ENCODE assay signal across 26 cellular contexts in the genomic region with DNA sequence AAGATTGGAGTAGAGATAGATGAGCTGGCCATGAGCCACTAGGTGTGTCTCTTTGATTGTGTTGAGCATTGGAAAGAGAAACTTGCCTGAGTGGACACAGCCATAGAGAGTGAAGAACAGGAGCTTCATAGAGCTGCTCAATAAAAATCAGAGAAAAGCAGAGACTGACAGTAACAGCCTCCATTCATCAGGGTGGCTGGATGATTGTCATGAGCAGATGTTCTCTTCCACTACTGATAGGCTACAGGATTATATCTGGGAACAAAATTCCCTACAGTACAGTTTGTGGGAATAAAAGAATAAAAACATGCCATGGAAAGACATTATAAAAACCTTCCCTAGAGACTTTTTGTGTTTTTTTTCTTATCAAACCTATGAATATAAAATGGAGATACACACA.
"Had no signal": no experiment of that assay in that cellular context is flagged by ENCODE, and none has a peak within 500 bp of the region (broad histone marks: within the 10 kb centered on the region; RNA-seq: fewer than 3 reads in every experiment).

No MANE protein-coding gene starts in this region.

- H3K4me3 ChIP-seq: left lung, lung, pancreas, prostate gland, spleen, suprapubic skin, thoracic aorta, tibial artery, upper lobe of right lung had no signal

- H3K36me3 Mint-ChIP-seq: natural killer cell treated with Interleukin-12 subunit alpha and Interleukin-12 subunit beta and Interleukin-15 and Interleukin-18, amount 100 ng/mL, for 72 hours; stimulated activated effector memory CD8-positive, alpha-beta T cell treated with anti-CD3 and anti-CD28 coated beads, Interleukin-12 subunit alpha, Interleukin-12 subunit beta, amount 100 ng/mL, for 72 hours had no signal

- H3K9me3 Mint-ChIP-seq: natural killer cell treated with Interleukin-12 subunit alpha and Interleukin-12 subunit beta and Interleukin-15 and Interleukin-18, amount 100 ng/mL, for 72 hours; stimulated activated effector memory CD8-positive, alpha-beta T cell treated with anti-CD3 and anti-CD28 coated beads, Interleukin-12 subunit alpha, Interleukin-12 subunit beta, amount 100 ng/mL, for 72 hours; stimulated activated naive CD8-positive, alpha-beta T cell treated with anti-CD3 and anti-CD28 coated beads, Interleukin-15, Interleukin-2, amounts not matched to agents 100 ng/mL and 50 ng/mL, for 24 hours had no signal

- DNase-seq: head of caudate nucleus; hippocampal formation; kidney glomerular epithelial cell; left cardiac atrium; left lung; mesendoderm; naive thymus-derived CD4-positive, alpha-beta T cell; nucleus accumbens; pancreas; posterior cingulate gyrus; right cardiac atrium; small intestine; spleen; stimulated activated CD4-positive, alpha-beta T cell treated with anti-CD3 and anti-CD28 coated beads, Interleukin-4, amount 100 ng/mL, for 24 hours; stimulated activated naive CD4-positive, alpha-beta T cell; tibial artery; trophoblast cell; upper lobe of right lung had no signal

- H3K4me3 Mint-ChIP-seq: naive thymus-derived CD4-positive, alpha-beta T cell; natural killer cell treated with Interleukin-12 subunit alpha and Interleukin-12 subunit beta and Interleukin-15 and Interleukin-18, amount 100 ng/mL, for 72 hours; stimulated activated effector memory CD8-positive, alpha-beta T cell treated with anti-CD3 and anti-CD28 coated beads, Interleukin-12 subunit alpha, Interleukin-12 subunit beta, amount 100 ng/mL, for 72 hours; stimulated activated naive CD8-positive, alpha-beta T cell treated with anti-CD3 and anti-CD28 coated beads, Interleukin-15, Interleukin-2, amounts not matched to agents 100 ng/mL and 50 ng/mL, for 24 hours had no signal

- H3K9me3 ChIP-seq: left lung, pancreas, prostate gland, spleen, suprapubic skin, thoracic aorta, tibial artery, upper lobe of right lung had no signal

- H3K27ac ChIP-seq: left lung, pancreas, prostate gland, spleen, suprapubic skin, thoracic aorta, tibial artery, upper lobe of right lung had no signal

- ATAC-seq: left cardiac atrium; left lung; naive thymus-derived CD4-positive, alpha-beta T cell; natural killer cell treated with Interleukin-12 subunit alpha and Interleukin-12 subunit beta and Interleukin-15 and Interleukin-18, amount 100 ng/mL, for 72 hours; pancreas; right cardiac atrium; sciatic nerve; stimulated activated effector memory CD8-positive, alpha-beta T cell treated with anti-CD3 and anti-CD28 coated beads, Interleukin-12 subunit alpha, Interleukin-12 subunit beta, amount 100 ng/mL, for 72 hours; upper lobe of right lung had no signal

- H3K27me3 Mint-ChIP-seq: natural killer cell treated with Interleukin-12 subunit alpha and Interleukin-12 subunit beta and Interleukin-15 and Interleukin-18, amount 100 ng/mL, for 72 hours; stimulated activated naive CD8-positive, alpha-beta T cell treated with anti-CD3 and anti-CD28 coated beads, Interleukin-15, Interleukin-2, amounts not matched to agents 100 ng/mL and 50 ng/mL, for 24 hours had no signal

- H3K4me1 ChIP-seq: left lung, prostate gland, spleen, suprapubic skin, tibial artery, upper lobe of right lung had no signal

- H3K4me1 Mint-ChIP-seq: naive thymus-derived CD4-positive, alpha-beta T cell; stimulated activated effector memory CD8-positive, alpha-beta T cell treated with anti-CD3 and anti-CD28 coated beads, Interleukin-12 subunit alpha, Interleukin-12 subunit beta, amount 100 ng/mL, for 72 hours had no signal

- H3K27me3 ChIP-seq: left lung, pancreas, spleen, suprapubic skin, tibial artery, upper lobe of right lung had no signal

- H3K36me3 ChIP-seq: left lung, pancreas, prostate gland, spleen, suprapubic skin, thoracic aorta, tibial artery, upper lobe of right lung had no signal

- H3K27ac Mint-ChIP-seq: naive thymus-derived CD4-positive, alpha-beta T cell; natural killer cell treated with Interleukin-12 subunit alpha and Interleukin-12 subunit beta and Interleukin-15 and Interleukin-18, amount 100 ng/mL, for 72 hours; stimulated activated effector memory CD8-positive, alpha-beta T cell treated with anti-CD3 and anti-CD28 coated beads, Interleukin-12 subunit alpha, Interleukin-12 subunit beta, amount 100 ng/mL, for 72 hours; stimulated activated naive CD8-positive, alpha-beta T cell treated with anti-CD3 and anti-CD28 coated beads, Interleukin-15, Interleukin-2, amounts not matched to agents 100 ng/mL and 50 ng/mL, for 24 hours had no signal
